In the genomic region with DNA sequence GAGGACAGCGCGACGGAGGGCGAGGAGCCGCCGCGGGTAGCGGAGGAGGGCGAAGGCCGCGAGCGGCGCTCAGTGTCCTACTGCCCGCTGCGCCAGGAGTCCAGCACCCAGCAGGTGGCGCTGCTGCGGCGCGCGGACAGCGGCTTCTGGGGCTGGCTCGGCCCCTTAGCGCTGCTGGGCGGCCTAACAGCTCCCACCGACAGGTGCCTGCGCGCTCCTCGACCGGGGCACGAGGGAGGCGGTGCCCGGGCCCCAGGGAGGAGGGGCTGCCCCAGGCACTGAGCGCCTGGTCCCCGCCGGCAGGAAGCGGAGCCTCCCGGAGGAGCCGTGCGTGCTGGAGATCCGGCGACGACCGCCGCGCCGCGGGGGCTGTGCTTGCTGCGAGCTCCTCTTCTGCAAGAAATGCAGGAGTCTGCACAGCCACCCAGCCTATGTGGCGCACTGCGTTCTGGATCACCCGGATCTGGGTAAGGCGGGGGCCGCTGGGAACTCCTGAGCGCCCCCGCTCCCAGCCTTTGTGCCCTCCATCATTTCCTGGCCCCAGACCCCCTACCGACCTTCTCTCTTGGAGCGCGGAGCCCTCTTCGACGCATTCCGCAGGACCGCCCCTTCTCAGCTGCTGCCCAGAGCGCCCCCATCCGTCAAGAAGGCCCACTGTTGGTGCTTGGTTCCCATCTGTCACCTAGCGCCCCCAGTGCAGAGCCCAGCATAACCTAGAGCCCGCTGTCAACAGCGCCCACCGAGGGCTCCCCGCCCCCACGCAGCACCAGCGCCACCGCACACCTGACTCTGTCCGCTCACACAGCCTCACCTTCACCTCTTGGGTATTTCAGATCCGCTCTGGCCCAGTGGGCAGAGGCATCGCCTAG, we compare ENCODE assay signal across 8 cellular contexts. TPM values are rescaled to one million over a fixed set of nuclear protein-coding genes. Genes with fewer than 3 reads are reported as not detected.
DNase-seq lines count a peak whose midpoint lies in the region; ATAC-seq and TF ChIP-seq lines count a peak whose summit lies in the region.

No MANE protein-coding gene starts in this region.

- DNase-seq in NCI-H2196 treated with DMSO at 0.1 percent for 48 hours (lab: John Stamatoyannopoulos, UW; ENCODE audit: unreplicated experiment) (peak; percentile 38), activated B cell treated with CpG ODN at 0.5 μM for 24 hours (peak; percentile 89), cardiac fibroblast (ENCODE audit: low read depth in 2 of 2) (peak; percentile 79 to 85), iris pigment epithelial cell (ENCODE audit: low read depth) (peak; percentile 77)
- DNase-seq in stimulated activated CD4-positive, alpha-beta T cell treated with anti-CD3 and anti-CD28 coated beads, Interleukin-12 subunit alpha, Interleukin-12 subunit beta, amount 100 ng/mL, for 24 hours (ENCODE audit: low read depth in 2 of 2) = peak; percentile 74 to 86

- peaks cover 4% of the 10 kb centered on the region for H3K27me3 Mint-ChIP-seq in activated B cell treated with CpG ODN at 0.5 μM for 24 hours

- CTCF ChIA-PET in activated B cell treated with CpG ODN at 0.5 μM for 24 hours (lab: Charles Lee) = interaction anchor here (0.8 to 6.0 kb wide), 30 partner anchors 9 to 187 kb away, joined by 3 to 158 read pairs (median 4); a partner anchor contains a TSS

- no peaks in the 10 kb centered on the region for H3K9me3 Mint-ChIP-seq in activated B cell treated with CpG ODN at 0.5 μM for 24 hours

- H3K36me3 Mint-ChIP-seq in activated B cell treated with CpG ODN at 0.5 μM for 24 hours (ENCODE audit: low read depth) = peaks cover 1% of the 10 kb centered on the region

- H3K4me3 ChIP-seq in ACC112 (ENCODE audit: low read depth, low read length) = peak overlapping the region; percentile 73
- H3K4me3 ChIP-seq in cardiac fibroblast (replicated peaks in 1 of 2; ENCODE audit: low read depth in 2 of 2, low read length in 2 of 2) = peak overlapping the region; percentile 39 to 46

- H3K27me3 ChIP-seq in ACC112 (ENCODE audit: insufficient read depth, low read length) = peaks cover 4% of the 10 kb centered on the region; the same call in 1 of the 2 replicates

- H2AFZ ChIP-seq in ACC112 (ENCODE audit: low read length, unreplicated experiment) = peak overlapping the region; percentile 41

- peaks cover 9% of the 10 kb centered on the region for H3K4me1 Mint-ChIP-seq in activated B cell treated with CpG ODN at 0.5 μM for 24 hours

- TF ChIP-seq CTCF in activated B cell treated with CpG ODN at 0.5 μM for 24 hours (IDR thresholded peaks at IDR 0.05) (peak; percentile 77), cardiac fibroblast (IDR thresholded peaks at IDR 0.05; ENCODE audit: low read depth, low read length) (peak; percentile 72)

- no peaks in the 10 kb centered on the region for H3K4me1 ChIP-seq in ACC112 (ENCODE audit: control insufficient read depth, insufficient read depth, low read length, unreplicated experiment)

- H3K4me3 Mint-ChIP-seq in activated B cell treated with CpG ODN at 0.5 μM for 24 hours = peak overlapping the region; percentile 91

- ATAC-seq in GM18867 (IDR thresholded peaks at IDR 0.05; ENCODE audit: unreplicated experiment) (peak; percentile 87), HG03135 (IDR thresholded peaks at IDR 0.05; ENCODE audit: unreplicated experiment) (peak; percentile 85), activated B cell treated with CpG ODN at 0.5 μM for 24 hours (ENCODE audit: low read depth) (peak; percentile 93)

- no peak overlapping the region for H3K27ac ChIP-seq in ACC112 (ENCODE audit: low read depth, low read length)

- no peaks in the 10 kb centered on the region for H3K36me3 ChIP-seq in ACC112 (ENCODE audit: insufficient read depth, low read length)

- POLR2A ChIA-PET in activated B cell treated with CpG ODN at 0.5 μM for 24 hours (lab: Charles Lee) = interaction anchor here (0.5 to 6.7 kb wide), 13 partner anchors 12 to 644 kb away, joined by 3 to 121 read pairs (median 4); a partner anchor contains a TSS

- no peaks in the 10 kb centered on the region for H3K79me2 ChIP-seq in ACC112 (ENCODE audit: control insufficient read depth, insufficient read depth, low read length, unreplicated experiment)

- H3K27ac Mint-ChIP-seq in activated B cell treated with CpG ODN at 0.5 μM for 24 hours = peak overlapping the region; percentile 75

- intact Hi-C loops in activated B cell treated with CpG ODN at 0.5 μM for 24 hours (cut with micrococcal nuclease) = loop anchor here (1.0 to 5.0 kb wide), 4 partner anchors 40 to 522 kb away; a partner anchor contains a TSS

RNA-seq across cellular contexts. Expression of a gene that starts 3.7 kb away (rescaled TPM):
- total RNA-seq in activated B cell treated with CpG ODN at 0.5 μM for 24 hours = not detected in 2 replicates

RNA-seq across cellular contexts. Expression of a gene that starts 11.3 kb away (rescaled TPM):
- total RNA-seq in activated B cell treated with CpG ODN at 0.5 μM for 24 hours = not detected in 2 replicates

RNA-seq across cellular contexts. Expression of a gene that starts 31.1 kb away (rescaled TPM):
- total RNA-seq in activated B cell treated with CpG ODN at 0.5 μM for 24 hours = 0.59 TPM in 1 of 2 replicates, not detected in the other

RNA-seq across cellular contexts. Expression of a gene that starts 32.9 kb away (rescaled TPM):
- 0.31 and 0.32 TPM in 2 replicates for total RNA-seq in activated B cell treated with CpG ODN at 0.5 μM for 24 hours

RNA-seq across cellular contexts. Expression of a gene that starts 44.9 kb away (rescaled TPM):
- total RNA-seq in activated B cell treated with CpG ODN at 0.5 μM for 24 hours = 224 and 243 TPM in 2 replicates

Comparison
In these comparisons a context has a peak if more than half of its experiments do, and no peak if none do; other contexts are left out.
1. DNase-seq: peak in every context shown above with its lines; median percentile 89 in activated B cell treated with CpG ODN at 0.5 μM for 24 hours; 82 in cardiac fibroblast; 80 in stimulated activated CD4-positive, alpha-beta T cell treated with anti-CD3 and anti-CD28 coated beads, Interleukin-12 subunit alpha, Interleukin-12 subunit beta, amount 100 ng/mL, for 24 hours; 77 in iris pigment epithelial cell; 38 in NCI-H2196 treated with DMSO at 0.1 percent for 48 hours.